Comparison of ENCODE assay signal across 25 cellular contexts in genomic region chr3:189684317-189684716, GRCh38.
"Had no signal": no experiment of that assay in that cellular context is flagged by ENCODE, and none has a peak within 500 bp of the region (broad histone marks: within the 10 kb centered on the region; RNA-seq: fewer than 3 reads in every experiment).

No MANE protein-coding gene starts in this region.

- H3K36me3 Mint-ChIP-seq: activated CD4-positive, alpha-beta memory T cell treated with anti-CD3 and anti-CD28 coated beads for 36 hours; T-cell had no signal

- H3K4me1 Mint-ChIP-seq: activated B cell treated with CpG ODN at 0.5 μM for 24 hours had no signal

- H3K27me3 Mint-ChIP-seq: activated B cell treated with CpG ODN at 0.5 μM for 24 hours; activated naive CD8-positive, alpha-beta T cell; dendritic cell treated with granulocyte-macrophage colony-stimulating factor and Interleukin-4, amounts not matched to agents 40 ng/mL and 50 ng/mL, for 4 days had no signal

- H3K4me3 Mint-ChIP-seq: activated B cell treated with CpG ODN at 0.5 μM for 24 hours; activated CD4-positive, alpha-beta memory T cell treated with anti-CD3 and anti-CD28 coated beads for 36 hours; activated naive CD8-positive, alpha-beta T cell; dendritic cell treated with granulocyte-macrophage colony-stimulating factor and Interleukin-4, amounts not matched to agents 40 ng/mL and 50 ng/mL, for 4 days; T-cell had no signal

- DNase-seq: activated B cell treated with CpG ODN at 0.5 μM for 24 hours; activated CD4-positive, alpha-beta memory T cell treated with anti-CD3 and anti-CD28 coated beads for 36 hours; activated CD4-positive, alpha-beta T cell treated with anti-CD3 and anti-CD28 coated beads for 4 hours; activated CD8-positive, alpha-beta memory T cell treated with anti-CD3 and anti-CD28 coated beads, Interleukin-2, amount 50 U/mL, for 4 hours; activated effector memory CD4-positive, alpha-beta T cell treated with Interleukin-2 at 50 U/mL for 16 hours; activated naive CD4-positive, alpha-beta T cell treated with Interleukin-2 at 50 U/mL for 16 hours; activated T-cell treated with anti-CD3 and anti-CD28 coated beads, Interleukin-2, amount 50 U/mL, for 1 hour; adrenal gland; anterior cingulate cortex; cerebellar nuclear complex; Kasumi-1; KBM-7; NCI-H1105 treated with DMSO at 0.1 percent for 48 hours; NCI-H146; NCI-H1930; NCI-H2171; NCI-H2227 treated with DMSO at 0.1 percent for 48 hours; NCI-H446 treated with DMSO at 0.1 percent for 48 hours; NCI-H526 treated with DMSO at 0.1 percent for 48 hours; NCI-H82; SIG-M5; T-cell; T1000 had no signal

- ATAC-seq: T-cell had no signal

- H3K9me3 Mint-ChIP-seq: activated B cell treated with CpG ODN at 0.5 μM for 24 hours; dendritic cell treated with granulocyte-macrophage colony-stimulating factor and Interleukin-4, amounts not matched to agents 40 ng/mL and 50 ng/mL, for 4 days; T-cell had no signal

- H3K27ac Mint-ChIP-seq: activated B cell treated with CpG ODN at 0.5 μM for 24 hours; activated CD4-positive, alpha-beta memory T cell treated with anti-CD3 and anti-CD28 coated beads for 36 hours; activated naive CD8-positive, alpha-beta T cell; dendritic cell treated with granulocyte-macrophage colony-stimulating factor and Interleukin-4, amounts not matched to agents 40 ng/mL and 50 ng/mL, for 4 days; T-cell had no signal
